10 cellular contexts compared by ENCODE assay signal in the genomic region with DNA sequence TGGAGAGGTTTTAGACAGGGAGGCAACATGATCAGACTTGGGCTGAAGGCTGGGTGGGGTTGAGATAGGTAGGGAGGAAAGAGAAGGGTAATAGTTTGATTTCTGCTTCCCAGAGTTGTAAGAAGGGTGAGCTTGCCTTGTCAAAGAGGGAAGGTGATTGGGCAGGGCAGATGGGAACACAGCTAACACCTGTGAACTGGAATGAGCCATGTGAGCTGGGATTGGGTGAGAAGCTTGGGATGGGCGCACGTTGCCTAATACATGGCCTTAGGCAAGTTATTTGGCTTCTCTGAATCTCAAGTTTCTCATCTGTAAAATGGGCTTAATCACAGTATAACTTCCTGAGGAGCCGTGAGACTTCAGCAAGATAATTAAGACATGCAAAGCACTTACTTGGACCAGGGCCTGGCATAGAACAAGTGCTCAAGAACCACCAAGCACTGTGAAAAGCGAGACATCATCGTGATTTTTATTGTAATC. TPM values are rescaled to one million over a fixed set of nuclear protein-coding genes. Genes with fewer than 3 reads are reported as not detected.
DNase-seq lines count a peak whose midpoint lies in the region; ATAC-seq, FAIRE-seq and TF ChIP-seq lines count a peak whose summit lies in the region.
"Had no signal": no experiment of that assay in that cellular context is flagged by ENCODE, and none has a peak within 500 bp of the region (broad histone marks: within the 10 kb centered on the region; RNA-seq: fewer than 3 reads in every experiment).

No MANE protein-coding gene starts in this region.

- peak overlapping the region in 3 of 4 donors; percentile 27 to 81 (median 73) for H3K4me3 Mint-ChIP-seq in IgD-negative memory B cell
- H3K4me3 Mint-ChIP-seq in activated T-helper 2 cell treated with anti-CD3 and anti-CD28 coated beads, Interferon-gamma antibody, Interleukin-2, Interleukin-4, amounts not matched to agents 10 μg/mL and 5 μg/mL and 100 μg/mL, durations not matched to agents 14 hours and 24 hours and 36 hours (ENCODE audit: low read depth): no peak overlapping the region
- H3K4me3 Mint-ChIP-seq in nephron: no peak overlapping the region

- H3K9me3 Mint-ChIP-seq in IgD-negative memory B cell (peaks cover 0 to 2% (median 0%) of the 10 kb centered on the region in 3 donors), nephron (no peaks in the 10 kb centered on the region)
- H3K9me3 Mint-ChIP-seq in activated T-helper 2 cell treated with anti-CD3 and anti-CD28 coated beads, Interferon-gamma antibody, Interleukin-2, Interleukin-4, amounts not matched to agents 10 μg/mL and 5 μg/mL and 100 μg/mL, durations not matched to agents 14 hours and 24 hours and 36 hours: no peaks in the 10 kb centered on the region

- intact Hi-C loops in activated T-helper 2 cell treated with anti-CD3 and anti-CD28 coated beads, Interferon-gamma antibody, Interleukin-2, Interleukin-4, amounts not matched to agents 10 μg/mL and 5 μg/mL and 100 μg/mL, durations not matched to agents 14 hours and 24 hours and 36 hours (cut with micrococcal nuclease): loop anchor here (5.0 kb wide), 1 partner anchor 44 kb away; no protein-coding TSS in a partner anchor

- H3K36me3 Mint-ChIP-seq in IgD-negative memory B cell: no peaks in the 10 kb centered on the region
- no peaks in the 10 kb centered on the region for H3K36me3 Mint-ChIP-seq in activated T-helper 2 cell treated with anti-CD3 and anti-CD28 coated beads, Interferon-gamma antibody, Interleukin-2, Interleukin-4, amounts not matched to agents 10 μg/mL and 5 μg/mL and 100 μg/mL, durations not matched to agents 14 hours and 24 hours and 36 hours (ENCODE audit: low read depth)
- no peaks in the 10 kb centered on the region for H3K36me3 Mint-ChIP-seq in nephron (ENCODE audit: low read depth)

- TF ChIP-seq CTCF in nephron (IDR thresholded peaks at IDR 0.05; ENCODE audit: unreplicated experiment in 3 of 3): no peak

- ATAC-seq in HG03159 (IDR thresholded peaks at IDR 0.05; ENCODE audit: unreplicated experiment): no peak
- no peak for ATAC-seq in HG03045 (IDR thresholded peaks at IDR 0.05; ENCODE audit: unreplicated experiment)

- H3K27ac Mint-ChIP-seq in IgD-negative memory B cell (peak overlapping the region; percentile 80 to 93 (median 83)), nephron (peak overlapping the region; percentile 52 to 86 (median 80))
- H3K27ac Mint-ChIP-seq in activated T-helper 2 cell treated with anti-CD3 and anti-CD28 coated beads, Interferon-gamma antibody, Interleukin-2, Interleukin-4, amounts not matched to agents 10 μg/mL and 5 μg/mL and 100 μg/mL, durations not matched to agents 14 hours and 24 hours and 36 hours: peak overlapping the region; percentile 95

- peaks cover 70 to 90% (median 77%) of the 10 kb centered on the region in 3 donors for H3K4me1 Mint-ChIP-seq in IgD-negative memory B cell
- H3K4me1 Mint-ChIP-seq in activated T-helper 2 cell treated with anti-CD3 and anti-CD28 coated beads, Interferon-gamma antibody, Interleukin-2, Interleukin-4, amounts not matched to agents 10 μg/mL and 5 μg/mL and 100 μg/mL, durations not matched to agents 14 hours and 24 hours and 36 hours (ENCODE audit: low read depth): peaks cover 58% of the 10 kb centered on the region
- peaks cover 68% of the 10 kb centered on the region for H3K4me1 Mint-ChIP-seq in nephron

- FAIRE-seq in HTR-8/SVneo (lab: Jason Lieb, UNC): no peak

- peak; percentile 38 for DNase-seq in DMS153 treated with DMSO at 0.1 percent for 48 hours (lab: John Stamatoyannopoulos, UW; ENCODE audit: unreplicated experiment)
- DNase-seq in activated T-helper 2 cell treated with anti-CD3 and anti-CD28 coated beads, Interferon-gamma antibody, Interleukin-2, Interleukin-4, amounts not matched to agents 10 μg/mL and 5 μg/mL and 100 μg/mL, durations not matched to agents 14 hours and 24 hours and 36 hours (ENCODE audit: low spot score): no peak
- no peak for DNase-seq in HTR-8/SVneo (ENCODE audit: insufficient read length, low spot score)
- DNase-seq in NCI-H1048 (lab: John Stamatoyannopoulos, UW): no peak
- DNase-seq: cortex of kidney, hippocampal formation had no signal

- H3K27me3 Mint-ChIP-seq in IgD-negative memory B cell: peaks cover 2% of the 10 kb centered on the region
- H3K27me3 Mint-ChIP-seq in activated T-helper 2 cell treated with anti-CD3 and anti-CD28 coated beads, Interferon-gamma antibody, Interleukin-2, Interleukin-4, amounts not matched to agents 10 μg/mL and 5 μg/mL and 100 μg/mL, durations not matched to agents 14 hours and 24 hours and 36 hours (ENCODE audit: low read depth): no peaks in the 10 kb centered on the region
- peaks cover 4% of the 10 kb centered on the region for H3K27me3 Mint-ChIP-seq in nephron (ENCODE audit: low read depth)

RNA-seq across cellular contexts. Expression of a gene that starts 33.8 kb away (rescaled TPM):
- 74.0 TPM for polyA plus RNA-seq in IgD-negative memory B cell
- 24.7 and 26.9 TPM in 2 replicates for total RNA-seq in activated T-helper 2 cell treated with anti-CD3 and anti-CD28 coated beads, Interferon-gamma antibody, Interleukin-2, Interleukin-4, amounts not matched to agents 10 μg/mL and 5 μg/mL and 100 μg/mL, durations not matched to agents 14 hours and 24 hours and 36 hours

Comparison
In these comparisons a context has a peak if more than half of its experiments do, and no peak if none do; other contexts are left out.
1. H3K4me3 Mint-ChIP-seq: peak in IgD-negative memory B cell (3 of 4); none in activated T-helper 2 cell treated with anti-CD3 and anti-CD28 coated beads, Interferon-gamma antibody, Interleukin-2, Interleukin-4, amounts not matched to agents 10 μg/mL and 5 μg/mL and 100 μg/mL, durations not matched to agents 14 hours and 24 hours and 36 hours (single experiment) and nephron (0 of 3).
2. Peak in every context shown above with its lines, with median percentiles within 50 percentile points of each other: H3K27ac Mint-ChIP-seq.